ENCODE assay signal across 12 cellular contexts in genomic region chr10:120606051-120606764, GRCh38.
DNase-seq lines count a peak whose midpoint lies in the region; ATAC-seq, FAIRE-seq and TF ChIP-seq lines count a peak whose summit lies in the region.
"Had no signal": no experiment of that assay in that cellular context is flagged by ENCODE, and none has a peak within 500 bp of the region (broad histone marks: within the 10 kb centered on the region; RNA-seq: fewer than 3 reads in every experiment).

No MANE protein-coding gene starts in this region.

- DNase-seq in NCI-H526 treated with DMSO at 0.1 percent for 48 hours (lab: John Stamatoyannopoulos, UW) (peak; percentile 69), anterior cingulate cortex (lab: John Stamatoyannopoulos, UW) (no peak), left lobe of liver (ENCODE audit: low spot score) (no peak), RCC 7860 (ENCODE audit: low spot score) (no peak)
- no peak for DNase-seq in CD8-positive, alpha-beta T cell
- DNase-seq: activated CD4-positive, alpha-beta T cell treated with anti-CD3 and anti-CD28 coated beads for 4 hours; activated naive CD4-positive, alpha-beta T cell treated with anti-CD3 and anti-CD28 coated beads, Interleukin-2, amount 10 ng/mL, durations not matched to agents 7 days and 5 days; effector memory CD4-positive, alpha-beta T cell; SHP77 treated with DMSO at 0.1 percent for 48 hours had no signal

- H3K27ac Mint-ChIP-seq in CD8-positive, alpha-beta T cell = no peak overlapping the region
- H3K27ac Mint-ChIP-seq: activated naive CD4-positive, alpha-beta T cell treated with anti-CD3 and anti-CD28 coated beads, Interleukin-2, amount 10 ng/mL, durations not matched to agents 7 days and 5 days had no signal

- no peak overlapping the region for H3K4me3 ChIP-seq in CD8-positive, alpha-beta T cell (ENCODE audit: low read depth, low read length)

- POLR2A ChIA-PET in CD8-positive, alpha-beta T cell (lab: Charles Lee) = no interaction called here

- no peaks in the 10 kb centered on the region for H3K9me3 ChIP-seq in CD8-positive, alpha-beta T cell (ENCODE audit: low read length)

- no peaks in the 10 kb centered on the region for H3K4me1 ChIP-seq in CD8-positive, alpha-beta T cell (ENCODE audit: insufficient read depth, low read length)

- no peak overlapping the region for H3K4me3 Mint-ChIP-seq in CD8-positive, alpha-beta T cell
- H3K4me3 Mint-ChIP-seq: activated naive CD4-positive, alpha-beta T cell treated with anti-CD3 and anti-CD28 coated beads, Interleukin-2, amount 10 ng/mL, durations not matched to agents 7 days and 5 days had no signal

- H3K36me3 ChIP-seq in CD8-positive, alpha-beta T cell (ENCODE audit: insufficient read depth, low read length) = no peaks in the 10 kb centered on the region

- H3K36me3 Mint-ChIP-seq in CD8-positive, alpha-beta T cell = no peaks in the 10 kb centered on the region
- H3K36me3 Mint-ChIP-seq: activated naive CD4-positive, alpha-beta T cell treated with anti-CD3 and anti-CD28 coated beads, Interleukin-2, amount 10 ng/mL, durations not matched to agents 7 days and 5 days had no signal

- H3K4me1 Mint-ChIP-seq in CD8-positive, alpha-beta T cell (ENCODE audit: low read depth) = no peaks in the 10 kb centered on the region
- H3K4me1 Mint-ChIP-seq: activated naive CD4-positive, alpha-beta T cell treated with anti-CD3 and anti-CD28 coated beads, Interleukin-2, amount 10 ng/mL, durations not matched to agents 7 days and 5 days had no signal

- CTCF ChIA-PET in CD8-positive, alpha-beta T cell (lab: Charles Lee) = no interaction called here

- no peaks in the 10 kb centered on the region for H3K9me3 Mint-ChIP-seq in CD8-positive, alpha-beta T cell

- no peak for TF ChIP-seq CTCF in CD8-positive, alpha-beta T cell (IDR thresholded peaks at IDR 0.05)

- H3K27me3 Mint-ChIP-seq in CD8-positive, alpha-beta T cell (ENCODE audit: low read depth) = no peaks in the 10 kb centered on the region

- intact Hi-C loops in CD8-positive, alpha-beta T cell (cut with DNase I, micrococcal nuclease) = no loop called here

- ATAC-seq in GM18511 (IDR thresholded peaks at IDR 0.05; ENCODE audit: unreplicated experiment) (peak; percentile 70), GM21381 (IDR thresholded peaks at IDR 0.05; ENCODE audit: unreplicated experiment) (peak; percentile 61), HG02981 (IDR thresholded peaks at IDR 0.05; ENCODE audit: unreplicated experiment) (peak; percentile 68), left lobe of liver (no peak)
- no peak for ATAC-seq in CD8-positive, alpha-beta T cell

- no peak for FAIRE-seq in RCC 7860 (lab: Jason Lieb, UNC)

- H3K27ac ChIP-seq in CD8-positive, alpha-beta T cell (ENCODE audit: low read depth, low read length) = no peak overlapping the region

- H3K27me3 ChIP-seq in CD8-positive, alpha-beta T cell (ENCODE audit: insufficient read depth, low read length) = no peaks in the 10 kb centered on the region

Comparison
In these comparisons a context has a peak if more than half of its experiments do, and no peak if none do; other contexts are left out.
1. ATAC-seq: peak in GM18511 (single experiment), GM21381 (single experiment) and HG02981 (single experiment); none in CD8-positive, alpha-beta T cell (single experiment) and left lobe of liver (single experiment).